In genomic region chr1:224700915-224701531, GRCh38 we compare ENCODE assay signal across 8 cellular contexts.
DNase-seq lines count a peak whose midpoint lies in the region; ATAC-seq and TF ChIP-seq lines count a peak whose summit lies in the region.

No MANE protein-coding gene starts in this region.

- H3K4me2 ChIP-seq in OCI-LY1 (ENCODE audit: low read length) = no peak overlapping the region

- no peak overlapping the region for H3K9ac ChIP-seq in OCI-LY1 (ENCODE audit: low read length)

- no peak overlapping the region for H2AFZ ChIP-seq in OCI-LY1 (ENCODE audit: low read length)

- H3K27ac ChIP-seq in OCI-LY1 (ENCODE audit: low read depth, low read length, poor library complexity, severe bottlenecking) = no peak overlapping the region
- H3K27ac ChIP-seq in aorta (ENCODE audit: low read depth in 1 of 2, low read length in 2 of 2) = no peak overlapping the region

- no peak overlapping the region for H3K4me3 Mint-ChIP-seq in osteocyte (ENCODE audit: unreplicated experiment)

- H3K9me3 ChIP-seq in OCI-LY1 (ENCODE audit: low read length) (no peaks in the 10 kb centered on the region), aorta (ENCODE audit: control insufficient read depth, low read length) (no peaks in the 10 kb centered on the region)

- no peaks in the 10 kb centered on the region for H3K4me1 Mint-ChIP-seq in osteocyte (ENCODE audit: unreplicated experiment)

- no peaks in the 10 kb centered on the region for H3F3A ChIP-seq in OCI-LY1 (ENCODE audit: insufficient read depth, low read length)

- no peaks in the 10 kb centered on the region for H3K9me3 Mint-ChIP-seq in osteocyte (ENCODE audit: unreplicated experiment)

- H3K27me3 Mint-ChIP-seq in osteocyte (ENCODE audit: unreplicated experiment) = peaks cover 5% of the 10 kb centered on the region

- H3K4me3 ChIP-seq in OCI-LY1 (ENCODE audit: low read depth, low read length, poor library complexity, severe bottlenecking) = no peak overlapping the region
- H3K4me3 ChIP-seq in aorta (ENCODE audit: low read length in 2 of 2) = no peak overlapping the region

- H3K4me1 ChIP-seq in OCI-LY1 (ENCODE audit: insufficient read depth, low read length, severe bottlenecking) = no peaks in the 10 kb centered on the region
- no peaks in the 10 kb centered on the region for H3K4me1 ChIP-seq in aorta (ENCODE audit: control insufficient read depth in 1 of 2, insufficient read depth in 2 of 2, low read length in 2 of 2)

- TF ChIP-seq CTCF in OCI-LY1 (IDR thresholded peaks at IDR 0.05; ENCODE audit: low read length) = peak; percentile 62
- TF ChIP-seq CTCF in osteocyte (IDR thresholded peaks at IDR 0.05) = no peak

- H3K27ac Mint-ChIP-seq in osteocyte (ENCODE audit: unreplicated experiment) = no peak overlapping the region

- H3K36me3 Mint-ChIP-seq in osteocyte (ENCODE audit: unreplicated experiment) = no peaks in the 10 kb centered on the region

- WGBS in aorta, 2 donors = 47 to 62% methylated on average over 4 of the region's 4 CpGs

- H3K9me2 ChIP-seq in OCI-LY1 (ENCODE audit: low read depth, low read length) = no peaks in the 10 kb centered on the region

- ATAC-seq in GM21717 (IDR thresholded peaks at IDR 0.05; ENCODE audit: unreplicated experiment) (peak; percentile 58), aorta (ENCODE audit: low FRiP score) (no peak)

- DNase-seq in ELR (ENCODE audit: low read depth) (peak; percentile 61), iPS DF 19.7 (ENCODE audit: low read depth, low spot score) (peak; percentile 9), osteocyte (ENCODE audit: extremely low spot score, unreplicated experiment) (no peak), NCI-H2196 (lab: John Stamatoyannopoulos, UW; ENCODE audit: unreplicated experiment) (no peak), aorta (no peak)
- DNase-seq in activated CD8-positive, alpha-beta memory T cell treated with anti-CD3 and anti-CD28 coated beads, Interleukin-2, amount 50 U/mL, for 48 hours = no peak

- intact Hi-C loops in aorta (cut with DNase I) = no loop called here

- no peaks in the 10 kb centered on the region for H3K79me2 ChIP-seq in OCI-LY1 (ENCODE audit: insufficient read depth, low read length)

- H3K36me3 ChIP-seq in OCI-LY1 (ENCODE audit: insufficient read depth, low read length) (no peaks in the 10 kb centered on the region), aorta (ENCODE audit: control insufficient read depth in 1 of 2, insufficient read depth in 2 of 2, low read length in 1 of 2) (no peaks in the 10 kb centered on the region)

- H4K20me1 ChIP-seq in OCI-LY1 (ENCODE audit: insufficient read depth, low read length) = no peaks in the 10 kb centered on the region

- H3K27me3 ChIP-seq in OCI-LY1 (ENCODE audit: insufficient read depth, low read length) (no peaks in the 10 kb centered on the region), aorta (ENCODE audit: control insufficient read depth in 1 of 2, insufficient read depth in 2 of 2, low read length in 1 of 2) (no peaks in the 10 kb centered on the region)

Comparison
In these comparisons a context has a peak if more than half of its experiments do, and no peak if none do; other contexts are left out.
1. DNase-seq: peak in ELR (single experiment) and iPS DF 19.7 (single experiment); none in osteocyte (single experiment), activated CD8-positive, alpha-beta memory T cell treated with anti-CD3 and anti-CD28 coated beads, Interleukin-2, amount 50 U/mL, for 48 hours (single experiment), NCI-H2196 (single experiment) and aorta (0 of 2).